In genomic region chr5:71663570-71663969, GRCh38 we compare ENCODE assay signal across 25 cellular contexts. TPM values are rescaled to one million over a fixed set of nuclear protein-coding genes. Genes with fewer than 3 reads are reported as not detected.
DNase-seq lines count a peak whose midpoint lies in the region; TF ChIP-seq lines count a peak whose summit lies in the region.
"Had no signal": no experiment of that assay in that cellular context is flagged by ENCODE, and none has a peak within 500 bp of the region (broad histone marks: within the 10 kb centered on the region; RNA-seq: fewer than 3 reads in every experiment).

No MANE protein-coding gene starts in this region.

- TF ChIP-seq CTCF in VCaP (conservative IDR thresholded peaks at IDR 0.05), result no peak; the same call in 1 of the 2 replicates

- H3K27ac ChIP-seq in VCaP, result peak overlapping the region; percentile 64
- H3K27ac ChIP-seq: SJSA1 had no signal

- in situ Hi-C loops in Caki2 (cut with HindIII; ENCODE audit: low pct_unique_long_range_greater_than_20kb, low sequenced_read_pairs), result no loop called here

- peak; percentile 52 for DNase-seq in Caki2 (ENCODE audit: low read depth)
- DNase-seq in ELF-1 (ENCODE audit: low read depth, low spot score), result peak; percentile 8
- DNase-seq in renal cortical epithelial cell (ENCODE audit: low read depth), result peak; percentile 13
- no peak for DNase-seq in NCI-H2107 (lab: John Stamatoyannopoulos, UW)
- no peak for DNase-seq in dermis blood vessel endothelial cell
- DNase-seq in NCI-H146 treated with DMSO at 0.1 percent for 48 hours (lab: John Stamatoyannopoulos, UW; ENCODE audit: unreplicated experiment), result no peak
- DNase-seq in NCI-H345 (lab: John Stamatoyannopoulos, UW), result no peak
- DNase-seq: ACHN; AML-193; C1 segment of cervical spinal cord; CD8-positive, alpha-beta T cell; DND-41; GF-D8; HFFc6; KBM-7; NCI-H1105; NCI-H146; NCI-H2029 treated with DMSO at 0.1 percent for 48 hours; NCI-H2171; NCI-H524 treated with DMSO at 0.1 percent for 48 hours; NCI-H82 had no signal

RNA-seq across cellular contexts. Expression of gene CARTPT, which starts 55.5 kb away (rescaled TPM):
- not detected in 2 replicates for total RNA-seq in Caki2 (2014; rRNA removed; shearing (Covaris generic); ENCODE audit: low replicate concordance)
- total RNA-seq in renal cortical epithelial cell (not detected in 2 replicates), dermis blood vessel endothelial cell (not detected in 2 replicates)
- total RNA-seq: CD8-positive, alpha-beta T cell; HFFc6; OCI-LY7; Right ventricle myocardium inferior; SJSA1 had no signal

Comparison
In these comparisons a context has a peak if more than half of its experiments do, and no peak if none do; other contexts are left out.
1. DNase-seq: peak in Caki2 (single experiment), ELF-1 (single experiment) and renal cortical epithelial cell (single experiment); none in NCI-H2107 (single experiment), dermis blood vessel endothelial cell (single experiment), NCI-H146 treated with DMSO at 0.1 percent for 48 hours (single experiment) and NCI-H345 (single experiment).